In genomic region chr4:84529169-84529751, GRCh38 we compare ENCODE assay signal across 8 cellular contexts. TPM values are rescaled to one million over a fixed set of nuclear protein-coding genes. Genes with fewer than 3 reads are reported as not detected.
A peak's percentile ranks its signal among the peaks of the same experiment; 100 is the strongest.
DNase-seq lines count a peak whose midpoint lies in the region; ATAC-seq and TF ChIP-seq lines count a peak whose summit lies in the region.

No MANE protein-coding gene starts in this region.

- H3F3A ChIP-seq in neural cell (ENCODE audit: insufficient read depth, low read length, poor library complexity, severe bottlenecking): no peaks in the 10 kb centered on the region

- no peak overlapping the region for H3K4me2 ChIP-seq in neural cell (ENCODE audit: low read length)

- ATAC-seq in GM18907 (IDR thresholded peaks at IDR 0.05; ENCODE audit: unreplicated experiment) (peak; percentile 57), GM21576 (IDR thresholded peaks at IDR 0.05; ENCODE audit: unreplicated experiment) (no peak)

- DNase-seq in BJ (ENCODE audit: low read depth): no peak
- DNase-seq in NCI-H2029 (lab: John Stamatoyannopoulos, UW): peak; percentile 22
- peak; percentile 16 for DNase-seq in cerebellar cortex (ENCODE audit: low spot score)
- no peak for DNase-seq in effector CD8-positive, alpha-beta T cell (lab: John Stamatoyannopoulos, UW)
- no peak for DNase-seq in T-helper 9 cell

- no peaks in the 10 kb centered on the region for H3K36me3 ChIP-seq in BJ (ENCODE audit: control insufficient read depth, insufficient read depth, low read length)
- H3K36me3 ChIP-seq in neural cell (ENCODE audit: insufficient read depth, low read length): no peaks in the 10 kb centered on the region

- CTCF ChIA-PET in BJ (lab: Yijun Ruan, JAX): interaction anchor here (0.7 to 2.7 kb wide), 11 partner anchors 11 to 1005 kb away, joined by 3 to 18 read pairs (median 4); no protein-coding TSS in a partner anchor

- H3K4me3 ChIP-seq in BJ (ENCODE audit: low read depth, low read length): no peak overlapping the region
- no peak overlapping the region for H3K4me3 ChIP-seq in neural cell (ENCODE audit: low read length)

- TF ChIP-seq EP300 in neural cell (conservative IDR thresholded peaks at IDR 0.05; ENCODE audit: poor library complexity, severe bottlenecking): no peak

- H3K9ac ChIP-seq in neural cell (ENCODE audit: low read length): no peak overlapping the region

- TF ChIP-seq CTCF in BJ (IDR thresholded peaks at IDR 0.05; ENCODE audit: insufficient read depth, low read depth, low read length) (peak; percentile 63), neural cell (IDR thresholded peaks at IDR 0.05; ENCODE audit: poor library complexity, severe bottlenecking) (peak; percentile 75)

- no peaks in the 10 kb centered on the region for H3K9me2 ChIP-seq in neural cell (ENCODE audit: insufficient read depth, low read length)

- POLR2A ChIA-PET in BJ (lab: Charles Lee): no interaction called here

- TF ChIP-seq RAD21 in neural cell (conservative IDR thresholded peaks at IDR 0.05): peak; percentile 75

- no peak overlapping the region for H3K27ac ChIP-seq in neural cell (ENCODE audit: low read length)

- peaks cover 1% of the 10 kb centered on the region; the same call in 1 of the 2 replicates for H3K27me3 ChIP-seq in BJ (ENCODE audit: control insufficient read depth, insufficient read depth, low read length)
- H3K27me3 ChIP-seq in neural cell (ENCODE audit: insufficient read depth, low read depth, low read length): no peaks in the 10 kb centered on the region

- H4K20me1 ChIP-seq in neural cell (ENCODE audit: insufficient read depth): no peaks in the 10 kb centered on the region

- no peak overlapping the region for H2AFZ ChIP-seq in neural cell (ENCODE audit: low read depth, low read length)

- no peaks in the 10 kb centered on the region for H3K9me3 ChIP-seq in neural cell (ENCODE audit: low read length)

- no peaks in the 10 kb centered on the region for H3K79me2 ChIP-seq in neural cell (replicated peaks; ENCODE audit: insufficient read depth, low read length)

TF ChIP-seq in neural cell, 6 proteins besides CTCF, POLR2A, EP300 and RAD21:
- no peak for TF ChIP-seq EZH2 (IDR thresholded peaks at IDR 0.05; ENCODE audit: borderline replicate concordance, insufficient read depth, low read length, poor library complexity, severe bottlenecking)
- TF ChIP-seq SMC3 (conservative IDR thresholded peaks at IDR 0.05; ENCODE audit: poor library complexity): peak; percentile 76

RNA-seq across cellular contexts. Expression of gene NKX6-1, which starts 30.2 kb away (rescaled TPM):
- polyA plus RNA-seq in BJ (2011; rRNA removed) (0.02 TPM in 1 of 2 replicates, not detected in the other), neural cell (15.0 and 20.1 TPM in 2 replicates)
- polyA minus RNA-seq in BJ (2011; rRNA and poly(A)+ RNA removed): not detected in 2 replicates
- polyA minus RNA-seq in neural cell: 17.7 and 20.2 TPM in 2 replicates

RNA-seq across cellular contexts. Expression of gene CDS1, which starts 53.7 kb away (rescaled TPM):
- 0.01 and 0.02 TPM in 2 replicates for polyA plus RNA-seq in BJ (2011; rRNA removed)
- 0.05 and 0.09 TPM in 2 replicates for polyA minus RNA-seq in BJ (2011; rRNA and poly(A)+ RNA removed)
- polyA plus RNA-seq in neural cell: 5.2 and 6.1 TPM in 2 replicates
- 9.7 and 10.0 TPM in 2 replicates for polyA minus RNA-seq in neural cell

Comparison
In these comparisons a context has a peak if more than half of its experiments do, and no peak if none do; other contexts are left out.
1. DNase-seq: peak in NCI-H2029 (single experiment) and cerebellar cortex (single experiment); none in BJ (single experiment), effector CD8-positive, alpha-beta T cell (single experiment) and T-helper 9 cell (single experiment).
2. RNA of gene NKX6-1, which starts 30.2 kb away (polyA plus RNA-seq): 15.0 to 20.1 TPM in neural cell; 0.02 TPM in BJ; every median in the first group is over 10 times any median in the second.